In genomic region chr17:19384723-19385391, GRCh38 we compare ENCODE assay signal across 8 cellular contexts. TPM values are rescaled to one million over a fixed set of nuclear protein-coding genes. Genes with fewer than 3 reads are reported as not detected.
DNase-seq lines count a peak whose midpoint lies in the region; ATAC-seq and TF ChIP-seq lines count a peak whose summit lies in the region.

No MANE protein-coding gene starts in this region.

- 9 to 24% methylated on average over 5 to 16 of the region's 16 CpGs for WGBS in esophagus squamous epithelium, 2 donors

- intact Hi-C loops in esophagus squamous epithelium (cut with DNase I), result no loop called here

- peaks cover 30 to 47% (median 40%) of the 10 kb centered on the region in 10 experiments for H3K4me1 ChIP-seq in BLaER1 treated with 17β-estradiol and CSF1 and Interleukin-3, amounts not matched to agents 10 nM and 100 nM
- H3K4me1 ChIP-seq in esophagus squamous epithelium, result peaks cover 64 to 99% (median 65%) of the 10 kb centered on the region in 3 donors

- H3K27ac ChIP-seq in BLaER1 treated with 17β-estradiol and CSF1 and Interleukin-3, amounts not matched to agents 10 nM and 100 nM, result peak overlapping the region in 4 of 11 experiments; percentile 47 to 54 (median 52); a peak in 6 of 22 replicates
- peak overlapping the region; percentile 82 to 97 (median 93) for H3K27ac ChIP-seq in esophagus squamous epithelium

- H3K27me3 ChIP-seq in BLaER1 treated with 17β-estradiol and CSF1 and Interleukin-3, amounts not matched to agents 10 nM and 100 nM, result no peaks in the 10 kb centered on the region
- H3K27me3 ChIP-seq in esophagus squamous epithelium, result no peaks in the 10 kb centered on the region

- H3K4me2 ChIP-seq in BLaER1 treated with 17β-estradiol and CSF1 and Interleukin-3, amounts not matched to agents 10 nM and 100 nM, result peak overlapping the region; percentile 14 to 68 (median 48); a peak in 20 of 22 replicates

- TF ChIP-seq POLR2A in esophagus squamous epithelium (IDR thresholded peaks at IDR 0.05), result peak in 3 of 4 donors; percentile 56 to 61 (median 60)

- no peak overlapping the region for H3K4me3 ChIP-seq in BLaER1 treated with 17β-estradiol and CSF1 and Interleukin-3, amounts not matched to agents 10 nM and 100 nM
- H3K4me3 ChIP-seq in esophagus squamous epithelium, result peak overlapping the region in 3 of 4 donors; percentile 22 to 55 (median 36)

- peak overlapping the region in 3 of 11 experiments; percentile 27 to 53 (median 33); a peak in 4 of 22 replicates for H3K9ac ChIP-seq in BLaER1 treated with 17β-estradiol and CSF1 and Interleukin-3, amounts not matched to agents 10 nM and 100 nM

- ATAC-seq in GM21723 (IDR thresholded peaks at IDR 0.05; ENCODE audit: unreplicated experiment) (no peak), HG02981 (IDR thresholded peaks at IDR 0.05; ENCODE audit: unreplicated experiment) (no peak)

- TF ChIP-seq CTCF in esophagus squamous epithelium (IDR thresholded peaks at IDR 0.05), result no peak

- peaks cover 32 to 60% (median 42%) of the 10 kb centered on the region in 11 experiments for H3K36me3 ChIP-seq in BLaER1 treated with 17β-estradiol and CSF1 and Interleukin-3, amounts not matched to agents 10 nM and 100 nM
- peaks cover 26 to 47% (median 30%) of the 10 kb centered on the region in 3 donors for H3K36me3 ChIP-seq in esophagus squamous epithelium

- DNase-seq in NCI-H446 (lab: John Stamatoyannopoulos, UW) (peak; percentile 60 to 94), esophagus squamous epithelium (lab: John Stamatoyannopoulos, UW) (no peak), nucleus accumbens (lab: John Stamatoyannopoulos, UW) (peak in 53 of 56 donors; percentile 35 to 94 (median 84)), cerebellar nuclear complex (lab: John Stamatoyannopoulos, UW) (no peak), cerebellum (ENCODE audit: low spot score) (no peak)

- H4K20me1 ChIP-seq in BLaER1 treated with 17β-estradiol and CSF1 and Interleukin-3, amounts not matched to agents 10 nM and 100 nM, result peaks cover 0 to 54% (median 21%) of the 10 kb centered on the region in 11 experiments; a peak in 13 of 22 replicates

- H3K9me3 ChIP-seq in BLaER1 treated with 17β-estradiol and CSF1 and Interleukin-3, amounts not matched to agents 10 nM and 100 nM (replicated peaks in 1 of 11), result no peaks in the 10 kb centered on the region
- H3K9me3 ChIP-seq in esophagus squamous epithelium, result no peaks in the 10 kb centered on the region

RNA-seq across cellular contexts. Expression of gene MFAP4, which starts 2.1 kb away (rescaled TPM):
- total RNA-seq in esophagus squamous epithelium (100 to 1,000 TPM in 1 of 4 donors, 10 to 100 TPM in 2, 1 to 10 TPM in 1; 4.3 to 365 (median 21.6) TPM), cerebellum (2.7 TPM)

RNA-seq across cellular contexts. Expression of gene MAPK7, which starts 6.6 kb away (rescaled TPM):
- total RNA-seq in esophagus squamous epithelium (10 to 100 TPM; 22.6 to 39.7 (median 28.1) TPM), cerebellum (19.2 TPM)

RNA-seq across cellular contexts. Expression of gene B9D1, which starts 22.3 kb away (rescaled TPM):
- total RNA-seq in esophagus squamous epithelium (10 to 100 TPM in 3 of 4 donors, 1 to 10 TPM in 1; 9.2 to 24.5 (median 13.0) TPM), cerebellum (13.8 TPM)

RNA-seq across cellular contexts. Expression of gene RNF112, which starts 26.2 kb away (rescaled TPM):
- total RNA-seq in esophagus squamous epithelium (1 to 10 TPM in 1 of 4 donors, under 1 TPM in 2, not detected in 1; 0.45 to 1.5 (median 0.92) TPM), cerebellum (16.9 TPM)

Comparison
In these comparisons a context has a peak if more than half of its experiments do, and no peak if none do; other contexts are left out.
1. H3K4me3 ChIP-seq: peak in esophagus squamous epithelium (3 of 4); none in BLaER1 treated with 17β-estradiol and CSF1 and Interleukin-3, amounts not matched to agents 10 nM and 100 nM (0 of 10).
2. DNase-seq: peak in NCI-H446 (2 of 2) and nucleus accumbens (53 of 56); none in esophagus squamous epithelium (single experiment), cerebellar nuclear complex (0 of 2) and cerebellum (single experiment).